ENCODE assay signal across 27 cellular contexts in the genomic region with DNA sequence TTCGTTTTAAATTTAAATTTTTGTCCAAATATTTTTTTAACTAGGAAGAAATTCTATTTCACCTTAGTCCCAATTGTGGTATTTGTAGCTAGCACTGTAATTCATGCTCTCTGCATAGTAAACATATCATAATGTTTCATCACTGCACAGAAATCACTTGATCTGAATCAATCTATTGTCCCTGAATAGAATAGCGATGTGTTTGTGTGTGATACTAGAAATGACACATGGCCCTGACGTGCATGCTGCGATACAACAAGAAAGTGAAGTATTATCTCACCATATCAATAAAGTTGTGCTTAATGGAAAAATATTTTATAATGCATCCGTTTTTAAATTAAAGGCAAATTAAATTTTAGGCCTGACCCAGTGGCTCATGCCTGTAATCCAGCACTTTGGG.
"Had no signal": no experiment of that assay in that cellular context is flagged by ENCODE, and none has a peak within 500 bp of the region (broad histone marks: within the 10 kb centered on the region; RNA-seq: fewer than 3 reads in every experiment).

No MANE protein-coding gene starts in this region.

- H3K27ac Mint-ChIP-seq: activated B cell treated with CpG ODN at 0.5 μM for 24 hours; activated CD8-positive, alpha-beta T cell treated with anti-CD3 and anti-CD28 coated beads for 36 hours; activated naive CD4-positive, alpha-beta T cell treated with anti-CD3 and anti-CD28 coated beads, Interleukin-2, amount 50 U/mL, for 24 hours; activated naive CD8-positive, alpha-beta T cell treated with anti-CD3 and anti-CD28 coated beads, Interleukin-2, amount 50 U/mL, for 24 hours; activated T-helper 17 cell treated with anti-CD3 and anti-CD28 coated beads, Interleukin-2, amount 50 U/mL, for 72 hours; naive thymus-derived CD4-positive, alpha-beta T cell; stimulated activated naive B cell treated with anti-CD40 and anti-IgM and Interleukin-4, amounts not matched to agents 10 μg/mL and 1 μg/mL and 100 μg/mL, for 72 hours; T-cell; T-helper 2 cell treated with Interferon-gamma antibody and Interleukin-4, amounts not matched to agents 5 μg/mL and 100 μg/mL, for 36 hours had no signal

- H3K9me3 ChIP-seq: breast epithelium, gastroesophageal sphincter, left lung, ovary, psoas muscle, right atrium auricular region, stomach, thoracic aorta had no signal

- H3K27me3 ChIP-seq: breast epithelium, gastroesophageal sphincter, left lung, ovary, right atrium auricular region, stomach had no signal

- H3K4me3 Mint-ChIP-seq: activated B cell treated with CpG ODN at 0.5 μM for 24 hours; activated CD8-positive, alpha-beta T cell treated with anti-CD3 and anti-CD28 coated beads for 36 hours; activated naive CD4-positive, alpha-beta T cell treated with anti-CD3 and anti-CD28 coated beads, Interleukin-2, amount 50 U/mL, for 24 hours; activated naive CD8-positive, alpha-beta T cell treated with anti-CD3 and anti-CD28 coated beads, Interleukin-2, amount 50 U/mL, for 24 hours; activated T-cell treated with anti-CD3 and anti-CD28 coated beads, Interleukin-2, amount 50 U/mL, for 4 hours; activated T-helper 17 cell treated with anti-CD3 and anti-CD28 coated beads, Interleukin-2, amount 50 U/mL, for 72 hours; central memory CD8-positive, alpha-beta T cell; naive thymus-derived CD4-positive, alpha-beta T cell; stimulated activated naive B cell treated with anti-CD40 and anti-IgM and Interleukin-4, amounts not matched to agents 10 μg/mL and 1 μg/mL and 100 μg/mL, for 72 hours; T-cell; T-helper 2 cell treated with Interferon-gamma antibody and Interleukin-4, amounts not matched to agents 5 μg/mL and 100 μg/mL, for 36 hours had no signal

- H3K9me3 Mint-ChIP-seq: activated B cell treated with CpG ODN at 0.5 μM for 24 hours; activated CD8-positive, alpha-beta T cell treated with anti-CD3 and anti-CD28 coated beads for 36 hours; activated naive CD4-positive, alpha-beta T cell treated with anti-CD3 and anti-CD28 coated beads, Interleukin-2, amount 50 U/mL, for 24 hours; activated naive CD8-positive, alpha-beta T cell treated with anti-CD3 and anti-CD28 coated beads, Interleukin-2, amount 50 U/mL, for 24 hours; activated T-cell treated with anti-CD3 and anti-CD28 coated beads, Interleukin-2, amount 50 U/mL, for 4 hours; activated T-helper 17 cell treated with anti-CD3 and anti-CD28 coated beads, Interleukin-2, amount 50 U/mL, for 72 hours; central memory CD8-positive, alpha-beta T cell; naive thymus-derived CD4-positive, alpha-beta T cell; stimulated activated naive B cell treated with anti-CD40 and anti-IgM and Interleukin-4, amounts not matched to agents 10 μg/mL and 1 μg/mL and 100 μg/mL, for 72 hours; T-cell; T-helper 2 cell treated with Interferon-gamma antibody and Interleukin-4, amounts not matched to agents 5 μg/mL and 100 μg/mL, for 36 hours had no signal

- ATAC-seq: activated CD8-positive, alpha-beta T cell treated with anti-CD3 and anti-CD28 coated beads for 36 hours; activated naive CD8-positive, alpha-beta T cell treated with anti-CD3 and anti-CD28 coated beads, Interleukin-2, amount 50 U/mL, for 24 hours; activated T-cell treated with anti-CD3 and anti-CD28 coated beads, Interleukin-2, amount 50 U/mL, for 4 hours; activated T-helper 17 cell treated with anti-CD3 and anti-CD28 coated beads, Interleukin-2, amount 50 U/mL, for 72 hours; gastroesophageal sphincter; left lung; naive thymus-derived CD4-positive, alpha-beta T cell; psoas muscle; stimulated activated naive B cell treated with anti-CD40 and anti-IgM and Interleukin-4, amounts not matched to agents 10 μg/mL and 1 μg/mL and 100 μg/mL, for 72 hours; T-cell had no signal

- H3K27me3 Mint-ChIP-seq: activated B cell treated with CpG ODN at 0.5 μM for 24 hours; activated CD8-positive, alpha-beta T cell treated with anti-CD3 and anti-CD28 coated beads for 36 hours; activated naive CD4-positive, alpha-beta T cell treated with anti-CD3 and anti-CD28 coated beads, Interleukin-2, amount 50 U/mL, for 24 hours; activated naive CD8-positive, alpha-beta T cell treated with anti-CD3 and anti-CD28 coated beads, Interleukin-2, amount 50 U/mL, for 24 hours; activated T-helper 17 cell treated with anti-CD3 and anti-CD28 coated beads, Interleukin-2, amount 50 U/mL, for 72 hours; central memory CD8-positive, alpha-beta T cell; naive thymus-derived CD4-positive, alpha-beta T cell; stimulated activated naive B cell treated with anti-CD40 and anti-IgM and Interleukin-4, amounts not matched to agents 10 μg/mL and 1 μg/mL and 100 μg/mL, for 72 hours; T-cell had no signal

- H3K27ac ChIP-seq: breast epithelium, gastroesophageal sphincter, left lung, ovary, psoas muscle, right atrium auricular region, stomach, thoracic aorta had no signal

- DNase-seq: activated B cell treated with CpG ODN at 0.5 μM for 24 hours; activated CD4-positive, alpha-beta T cell treated with anti-CD3 and anti-CD28 coated beads, Interleukin-2, amount 50 U/mL, for 1 hour; activated CD8-positive, alpha-beta T cell treated with anti-CD3 and anti-CD28 coated beads for 36 hours; activated naive CD8-positive, alpha-beta T cell treated with anti-CD3 and anti-CD28 coated beads, Interleukin-2, amount 50 U/mL, for 24 hours; activated T-cell treated with anti-CD3 and anti-CD28 coated beads, Interleukin-2, amount 50 U/mL, for 4 hours; dermis blood vessel endothelial cell; effector CD8-positive, alpha-beta T cell; kidney; left lung; naive thymus-derived CD4-positive, alpha-beta T cell; ovary; psoas muscle; stimulated activated CD4-positive, alpha-beta T cell treated with anti-CD3 and anti-CD28 coated beads, Interleukin-1b, Interleukin-23, amount 100 ng/mL, for 48 hours; stimulated activated CD4-positive, alpha-beta T cell treated with anti-CD3 and anti-CD28 coated beads, Interleukin-4, amount 100 ng/mL, for 4 hours; stimulated activated CD8-positive, alpha-beta memory T cell treated with anti-CD3 and anti-CD28 coated beads, Interleukin-4, amount 100 ng/mL, for 48 hours; stimulated activated naive B cell treated with anti-CD40 and anti-IgM and Interleukin-4, amounts not matched to agents 10 μg/mL and 1 μg/mL and 100 μg/mL, for 72 hours; stomach; T-cell; trophoblast cell had no signal

- H3K36me3 Mint-ChIP-seq: T-cell had no signal

- H3K4me1 Mint-ChIP-seq: activated B cell treated with CpG ODN at 0.5 μM for 24 hours had no signal
